Comparison of ENCODE assay signal across 1 cellular context in the genomic region with DNA sequence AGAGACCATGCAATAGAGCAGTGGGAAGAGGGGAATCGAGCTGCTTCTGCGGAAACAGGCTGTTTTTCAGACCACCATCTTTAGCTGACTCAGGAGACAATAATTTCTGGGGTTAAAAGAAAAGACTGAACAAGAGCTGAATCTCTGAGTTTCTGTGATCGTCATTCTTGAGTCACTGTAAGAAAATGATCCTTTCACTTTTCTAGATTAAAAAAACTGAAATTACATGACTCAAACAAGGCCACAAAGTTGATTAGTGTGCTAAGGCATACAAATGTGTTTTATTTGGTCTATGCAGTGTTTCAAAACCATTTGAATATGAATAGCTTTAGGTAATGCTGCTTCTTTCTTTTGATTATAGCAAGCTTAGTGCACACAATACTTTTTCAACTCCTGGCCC.
TF ChIP-seq lines count a peak whose summit lies in the region.

No MANE protein-coding gene starts in this region.

TF ChIP-seq in K562, 482 proteins besides CTCF, POLR2A, EP300 and RAD21 (continued from another document):
- TF ChIP-seq, protein P1, sequence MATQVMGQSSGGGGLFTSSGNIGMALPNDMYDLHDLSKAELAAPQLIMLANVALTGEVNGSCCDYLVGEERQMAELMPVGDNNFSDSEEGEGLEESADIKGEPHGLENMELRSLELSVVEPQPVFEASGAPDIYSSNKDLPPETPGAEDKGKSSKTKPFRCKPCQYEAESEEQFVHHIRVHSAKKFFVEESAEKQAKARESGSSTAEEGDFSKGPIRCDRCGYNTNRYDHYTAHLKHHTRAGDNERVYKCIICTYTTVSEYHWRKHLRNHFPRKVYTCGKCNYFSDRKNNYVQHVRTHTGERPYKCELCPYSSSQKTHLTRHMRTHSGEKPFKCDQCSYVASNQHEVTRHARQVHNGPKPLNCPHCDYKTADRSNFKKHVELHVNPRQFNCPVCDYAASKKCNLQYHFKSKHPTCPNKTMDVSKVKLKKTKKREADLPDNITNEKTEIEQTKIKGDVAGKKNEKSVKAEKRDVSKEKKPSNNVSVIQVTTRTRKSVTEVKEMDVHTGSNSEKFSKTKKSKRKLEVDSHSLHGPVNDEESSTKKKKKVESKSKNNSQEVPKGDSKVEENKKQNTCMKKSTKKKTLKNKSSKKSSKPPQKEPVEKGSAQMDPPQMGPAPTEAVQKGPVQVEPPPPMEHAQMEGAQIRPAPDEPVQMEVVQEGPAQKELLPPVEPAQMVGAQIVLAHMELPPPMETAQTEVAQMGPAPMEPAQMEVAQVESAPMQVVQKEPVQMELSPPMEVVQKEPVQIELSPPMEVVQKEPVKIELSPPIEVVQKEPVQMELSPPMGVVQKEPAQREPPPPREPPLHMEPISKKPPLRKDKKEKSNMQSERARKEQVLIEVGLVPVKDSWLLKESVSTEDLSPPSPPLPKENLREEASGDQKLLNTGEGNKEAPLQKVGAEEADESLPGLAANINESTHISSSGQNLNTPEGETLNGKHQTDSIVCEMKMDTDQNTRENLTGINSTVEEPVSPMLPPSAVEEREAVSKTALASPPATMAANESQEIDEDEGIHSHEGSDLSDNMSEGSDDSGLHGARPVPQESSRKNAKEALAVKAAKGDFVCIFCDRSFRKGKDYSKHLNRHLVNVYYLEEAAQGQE (CRISPR knock-in tag; IDR thresholded peaks at IDR 0.05; ENCODE audit: low read depth), result no peak
- no peak for TF ChIP-seq PHF20 (IDR thresholded peaks at IDR 0.05; ENCODE audit: partially characterized antibody)
- TF ChIP-seq PHB2 (IDR thresholded peaks at IDR 0.05; ENCODE audit: low read depth), result no peak
TF ChIP-seq in K562: peak in this region for 0.
